In genomic region chr1:154502066-154502741, GRCh38 we compare ENCODE assay signal across 8 cellular contexts. TPM values are rescaled to one million over a fixed set of nuclear protein-coding genes. Genes with fewer than 3 reads are reported as not detected.
DNase-seq lines count a peak whose midpoint lies in the region; ATAC-seq and TF ChIP-seq lines count a peak whose summit lies in the region.

SHE (minus strand) TSS chr1:154502412; CDS start chr1:154502026, 386 bp downstream.
TDRD10 (plus strand) TSS chr1:154502219; CDS start chr1:154506904, 4,685 bp downstream.

- H3K9ac ChIP-seq in H9 (ENCODE audit: extremely low read depth, insufficient read length, low read length) (no peak within 1 kb of the TSS), smooth muscle cell (ENCODE audit: low read depth) (no peak within 1 kb of the TSS)

- H3K56ac ChIP-seq in H9 (ENCODE audit: insufficient read length, low read depth, low read length): no peak within 1 kb of the TSS

- H3K4me2 ChIP-seq in H9 (ENCODE audit: insufficient read depth, insufficient read length, low read length) (peak within 1 kb of the TSS; percentile 37), smooth muscle cell (peak within 1 kb of the TSS; percentile 84)

- no peaks in the 10 kb centered on the region for H3K36me3 Mint-ChIP-seq in H9 (ENCODE audit: insufficient read depth in 1 of 3, low read depth in 3 of 3)
- peaks cover 1% of the 10 kb centered on the region for H3K36me3 Mint-ChIP-seq in activated naive CD8-positive, alpha-beta T cell treated with anti-CD3 and anti-CD28 coated beads, Interleukin-2, amount 10 ng/mL, durations not matched to agents 7 days and 5 days

- H3K9me3 ChIP-seq in H9 (ENCODE audit: control insufficient read depth, low read depth, low read length) (no peaks in the 10 kb centered on the region), smooth muscle cell (replicated peaks; ENCODE audit: low read depth) (no peaks in the 10 kb centered on the region)

- no peaks in the 10 kb centered on the region for H3K79me1 ChIP-seq in H9 (ENCODE audit: insufficient read depth, low read depth, low read length, poor library complexity, severe bottlenecking)

- no peak within 1 kb of the TSS for H3K14ac ChIP-seq in H9 (ENCODE audit: insufficient read depth, low read length)

- H2AK5ac ChIP-seq in H9 (ENCODE audit: insufficient read length, low read length): no peak within 1 kb of the TSS

- peak; percentile 48 for DNase-seq in H9
- DNase-seq in activated naive CD8-positive, alpha-beta T cell treated with anti-CD3 and anti-CD28 coated beads, Interleukin-2, amount 10 ng/mL, durations not matched to agents 7 days and 5 days: peak; percentile 45
- peak; percentile 73 for DNase-seq in iPS-NIHi11 (ENCODE audit: low spot score)
- no peak for DNase-seq in smooth muscle cell (lab: John Stamatoyannopoulos, UW; ENCODE audit: unreplicated experiment)
- DNase-seq in NCI-H2081 treated with DMSO at 0.1 percent for 48 hours (lab: John Stamatoyannopoulos, UW): no peak
- DNase-seq in effector CD4-positive, alpha-beta T cell: no peak
- DNase-seq in NCI-H1105 treated with DMSO at 0.1 percent for 48 hours (lab: John Stamatoyannopoulos, UW): no peak

- H4K91ac ChIP-seq in H9 (ENCODE audit: insufficient read length, low read depth, low read length): no peak within 1 kb of the TSS

- H3K27ac ChIP-seq in H9 (ENCODE audit: insufficient read length, low read depth, low read length) (no peak within 1 kb of the TSS), smooth muscle cell (ENCODE audit: low read depth) (no peak within 1 kb of the TSS)

- peaks cover 4% of the 10 kb centered on the region in 2 experiments for H3K4me1 Mint-ChIP-seq in H9
- H3K4me1 Mint-ChIP-seq in activated naive CD8-positive, alpha-beta T cell treated with anti-CD3 and anti-CD28 coated beads, Interleukin-2, amount 10 ng/mL, durations not matched to agents 7 days and 5 days: peaks cover 2% of the 10 kb centered on the region

- peaks cover 3% of the 10 kb centered on the region for H3K23me2 ChIP-seq in H9 (ENCODE audit: insufficient read length, low read depth, low read length, poor library complexity, severe bottlenecking)

- POLR2A ChIA-PET in activated naive CD8-positive, alpha-beta T cell treated with anti-CD3 and anti-CD28 coated beads, Interleukin-2, amount 10 ng/mL, durations not matched to agents 7 days and 5 days (lab: Charles Lee): no interaction called here

- H2AFZ ChIP-seq in H9 (ENCODE audit: low read length): no peak within 1 kb of the TSS
- H2AFZ ChIP-seq in smooth muscle cell (ENCODE audit: low read depth): peak within 1 kb of the TSS; percentile 54

- no peak within 1 kb of the TSS for H2BK120ac ChIP-seq in H9 (ENCODE audit: low read depth, low read length, poor library complexity, severe bottlenecking)

- H3K18ac ChIP-seq in H9 (ENCODE audit: insufficient read length, low read depth, low read length): no peak within 1 kb of the TSS

- no peak within 1 kb of the TSS for H4K8ac ChIP-seq in H9 (replicated peaks; ENCODE audit: insufficient read length, low read depth, low read length)

- H3K4me1 ChIP-seq in H9 (ENCODE audit: insufficient read depth, low read length) (no peaks in the 10 kb centered on the region), smooth muscle cell (ENCODE audit: low read depth) (peaks cover 5% of the 10 kb centered on the region)

- no CpG with 5 or more reads among the region's 90 CpGs for WGBS in H9 (ENCODE audit: extremely low coverage, insufficient read length, low lambda C conversion rate)
- WGBS in smooth muscle cell (ENCODE audit: low lambda C conversion rate): 9% methylated on average over 46 of the region's 90 CpGs

- H4K20me1 ChIP-seq in H9 (ENCODE audit: control insufficient read depth, insufficient read depth, insufficient read length) (no peaks in the 10 kb centered on the region), smooth muscle cell (ENCODE audit: low read depth) (no peaks in the 10 kb centered on the region)

- H3K23ac ChIP-seq in H9 (ENCODE audit: insufficient read length, low read depth, low read length): no peak within 1 kb of the TSS

- peak within 1 kb of the TSS; percentile 44 for H3K4me3 ChIP-seq in smooth muscle cell

- no peaks in the 10 kb centered on the region for H3F3A ChIP-seq in smooth muscle cell (ENCODE audit: low read depth)

- H3K27ac Mint-ChIP-seq in H9: no peak within 1 kb of the TSS; a peak in 1 of 7 replicates
- H3K27ac Mint-ChIP-seq in activated naive CD8-positive, alpha-beta T cell treated with anti-CD3 and anti-CD28 coated beads, Interleukin-2, amount 10 ng/mL, durations not matched to agents 7 days and 5 days: no peak within 1 kb of the TSS

- H3K27me3 ChIP-seq in H9 (ENCODE audit: insufficient read depth, low read length): peaks cover 42% of the 10 kb centered on the region
- H3K27me3 ChIP-seq in smooth muscle cell (ENCODE audit: low read depth): peaks cover 75% of the 10 kb centered on the region

- no peaks in the 10 kb centered on the region for H3K79me2 ChIP-seq in H9 (ENCODE audit: insufficient read depth, low read length)
- H3K79me2 ChIP-seq in smooth muscle cell (ENCODE audit: low read depth): no peaks in the 10 kb centered on the region

- H3K4me3 Mint-ChIP-seq in H9: peak within 1 kb of the TSS; percentile 55 to 78
- H3K4me3 Mint-ChIP-seq in activated naive CD8-positive, alpha-beta T cell treated with anti-CD3 and anti-CD28 coated beads, Interleukin-2, amount 10 ng/mL, durations not matched to agents 7 days and 5 days: peak within 1 kb of the TSS; percentile 28

- H4K5ac ChIP-seq in H9 (ENCODE audit: insufficient read length, low read depth, low read length): no peak within 1 kb of the TSS

- H3K9me3 Mint-ChIP-seq in H9: peaks cover 10 to 11% of the 10 kb centered on the region in 2 experiments; a peak in 4 of 5 replicates
- peaks cover 1% of the 10 kb centered on the region for H3K9me3 Mint-ChIP-seq in activated naive CD8-positive, alpha-beta T cell treated with anti-CD3 and anti-CD28 coated beads, Interleukin-2, amount 10 ng/mL, durations not matched to agents 7 days and 5 days

- peak; percentile 14 for ATAC-seq in activated naive CD8-positive, alpha-beta T cell treated with anti-CD3 and anti-CD28 coated beads, Interleukin-2, amount 10 ng/mL, durations not matched to agents 7 days and 5 days (ENCODE audit: low read depth)
- ATAC-seq in GM21717 (IDR thresholded peaks at IDR 0.05; ENCODE audit: unreplicated experiment): no peak

- H3T11ph ChIP-seq in H9 (ENCODE audit: low read length): no peak within 1 kb of the TSS

- no peak within 1 kb of the TSS for H2BK12ac ChIP-seq in H9 (ENCODE audit: insufficient read length, low read depth, low read length)

- TF ChIP-seq CTCF in H9 (conservative IDR thresholded peaks at IDR 0.05) (no peak), smooth muscle cell (IDR thresholded peaks at IDR 0.05; ENCODE audit: borderline replicate concordance, insufficient read depth, poor library complexity, severe bottlenecking) (no peak)

- no peak within 1 kb of the TSS for H2BK5ac ChIP-seq in H9 (ENCODE audit: insufficient read length, low read length)

- no peak within 1 kb of the TSS for H3K4ac ChIP-seq in H9 (ENCODE audit: low read depth, low read length)

- H2BK20ac ChIP-seq in H9 (ENCODE audit: low read depth, low read length, poor library complexity, severe bottlenecking): no peak within 1 kb of the TSS

- H3K36me3 ChIP-seq in smooth muscle cell (ENCODE audit: low read depth): no peaks in the 10 kb centered on the region

- peaks cover 86% of the 10 kb centered on the region for H3K27me3 Mint-ChIP-seq in H9 (ENCODE audit: low read depth)
- H3K27me3 Mint-ChIP-seq in activated naive CD8-positive, alpha-beta T cell treated with anti-CD3 and anti-CD28 coated beads, Interleukin-2, amount 10 ng/mL, durations not matched to agents 7 days and 5 days: peaks cover 65% of the 10 kb centered on the region

- H2BK15ac ChIP-seq in H9 (ENCODE audit: low read depth, low read length): no peak within 1 kb of the TSS

RNA-seq across cellular contexts. Expression of gene SHE, which starts in this region (rescaled TPM):
- total RNA-seq in H9 (2021): 0.35 and 0.48 TPM in 2 replicates
- not detected for total RNA-seq in activated naive CD8-positive, alpha-beta T cell treated with anti-CD3 and anti-CD28 coated beads, Interleukin-2, amount 10 ng/mL, durations not matched to agents 7 days and 5 days
- total RNA-seq in smooth muscle cell: 0.13 and 0.45 TPM in 2 replicates
- polyA plus RNA-seq in smooth muscle cell: 0.39 and 0.72 TPM in 2 replicates

RNA-seq across cellular contexts. Expression of gene TDRD10, which starts in this region (rescaled TPM):
- 0.31 TPM in 1 of 2 replicates, not detected in the other for total RNA-seq in H9 (2021)
- total RNA-seq in activated naive CD8-positive, alpha-beta T cell treated with anti-CD3 and anti-CD28 coated beads, Interleukin-2, amount 10 ng/mL, durations not matched to agents 7 days and 5 days: not detected
- total RNA-seq in smooth muscle cell: 0.13 TPM in 1 of 2 replicates, not detected in the other
- 0.11 TPM in 1 of 2 replicates, not detected in the other for polyA plus RNA-seq in smooth muscle cell

Comparison
In these comparisons a context has a peak if more than half of its experiments do, and no peak if none do; other contexts are left out.
1. Peak in DNase-seq and H3K4me2 ChIP-seq in H9; RNA of the genes that start here not detected or under 1 TPM.
2. Peak in DNase-seq and ATAC-seq in activated naive CD8-positive, alpha-beta T cell treated with anti-CD3 and anti-CD28 coated beads, Interleukin-2, amount 10 ng/mL, durations not matched to agents 7 days and 5 days; RNA of the genes that start here not detected or under 1 TPM.